In the genomic region with DNA sequence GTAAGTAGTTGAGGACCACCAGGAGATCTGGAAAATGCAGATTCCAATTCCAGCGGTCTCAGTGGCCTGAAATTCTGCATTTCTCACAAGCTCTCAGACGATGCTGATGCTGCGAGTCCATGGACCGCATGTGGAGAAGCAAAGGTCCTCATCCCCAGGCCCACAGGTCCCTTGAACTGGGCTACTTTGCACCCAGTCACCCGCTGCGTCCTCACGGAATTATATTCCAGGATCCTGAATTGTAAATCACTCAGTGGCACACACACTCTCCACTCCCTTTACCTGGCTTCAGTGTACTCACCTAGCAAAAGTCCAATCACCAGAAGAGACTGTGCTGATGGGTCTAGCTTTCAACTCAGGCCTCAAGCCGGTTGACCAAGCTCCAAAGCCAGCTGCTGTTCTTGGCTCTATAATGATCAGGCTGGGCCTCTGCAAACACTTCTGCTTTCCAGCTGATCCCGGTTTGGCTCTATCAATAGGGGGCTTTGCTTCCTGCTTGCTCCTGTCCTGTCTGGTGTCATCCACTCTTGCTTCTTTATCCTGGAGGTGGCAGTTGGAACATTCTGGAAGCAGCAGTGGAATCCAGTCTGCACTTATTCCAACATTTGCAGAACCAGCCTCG, we compare ENCODE assay signal across 9 cellular contexts. TPM values are rescaled to one million over a fixed set of nuclear protein-coding genes. Genes with fewer than 3 reads are reported as not detected.
DNase-seq lines count a peak whose midpoint lies in the region; ATAC-seq and TF ChIP-seq lines count a peak whose summit lies in the region.
"Had no signal": no experiment of that assay in that cellular context is flagged by ENCODE, and none has a peak within 500 bp of the region (broad histone marks: within the 10 kb centered on the region; RNA-seq: fewer than 3 reads in every experiment).

No MANE protein-coding gene starts in this region.

- intact Hi-C loops in natural killer cell (cut with micrococcal nuclease): no loop called here

- TF ChIP-seq CTCF in C4-2B (conservative IDR thresholded peaks at IDR 0.05) (no peak), chondrocyte (IDR thresholded peaks at IDR 0.05) (no peak), natural killer cell (IDR thresholded peaks at IDR 0.05) (no peak)

- no peak for ATAC-seq in natural killer cell

- H3K4me3 Mint-ChIP-seq in chondrocyte (ENCODE audit: unreplicated experiment) (peak overlapping the region; percentile 93), natural killer cell (peak overlapping the region; percentile 87)

- H3K27me3 Mint-ChIP-seq in chondrocyte (ENCODE audit: low read depth) (no peaks in the 10 kb centered on the region), natural killer cell (ENCODE audit: low read depth in 2 of 2) (no peaks in the 10 kb centered on the region)

- peak overlapping the region; percentile 97 for H3K27ac ChIP-seq in C4-2B

- H3K36me3 Mint-ChIP-seq in chondrocyte (ENCODE audit: low read depth) (peaks cover 9% of the 10 kb centered on the region), natural killer cell (peaks cover 9% of the 10 kb centered on the region)

- H3K4me1 Mint-ChIP-seq in chondrocyte (ENCODE audit: low read depth) (peaks cover 39% of the 10 kb centered on the region), natural killer cell (peaks cover 41 to 52% of the 10 kb centered on the region in 2 donors)

- in situ Hi-C loops in ACHN (cut with HindIII; ENCODE audit: low pct_ligation_motif_present, low pct_unique_long_range_greater_than_20kb, low sequenced_read_pairs): no loop called here

- H3K9me3 Mint-ChIP-seq in chondrocyte (ENCODE audit: low read depth): no peaks in the 10 kb centered on the region
- no peaks in the 10 kb centered on the region for H3K9me3 Mint-ChIP-seq in natural killer cell

- DNase-seq in MV-4-11 (lab: John Stamatoyannopoulos, UW): peak; percentile 22
- no peak for DNase-seq in chondrocyte (ENCODE audit: low spot score)
- DNase-seq in natural killer cell: no peak
- DNase-seq in HK-2 (ENCODE audit: unreplicated experiment): no peak
- no peak for DNase-seq in NK-92 treated with Interleukin-12 subunit alpha and Interleukin-12 subunit beta, amount 100 ng/mL, for 24 hours (lab: John Stamatoyannopoulos, UW)
- no peak for DNase-seq in stimulated activated naive CD4-positive, alpha-beta T cell (lab: John Stamatoyannopoulos, UW)
- DNase-seq in ACHN: no peak

- H3K27ac Mint-ChIP-seq in chondrocyte (ENCODE audit: unreplicated experiment) (peak overlapping the region; percentile 98), natural killer cell (peak overlapping the region; percentile 70 to 91)

RNA-seq across cellular contexts. Expression of a gene that starts 0.9 kb away (rescaled TPM):
- 208 to 243 TPM (median 220 TPM) in 3 replicates for total RNA-seq in chondrocyte
- 100 to 1,000 TPM; 210 to 239 (median 228) TPM for total RNA-seq in natural killer cell

RNA-seq across cellular contexts. Expression of a gene that starts 5.6 kb away (rescaled TPM):
- total RNA-seq in chondrocyte: 15.6 to 19.9 TPM (median 17.9 TPM) in 3 replicates
- total RNA-seq in natural killer cell: 1 to 10 TPM; 2.1 to 5.5 (median 2.3) TPM

RNA-seq across cellular contexts. Expression of a gene that starts 20.2 kb away (rescaled TPM):
- total RNA-seq in chondrocyte: 0.23 to 1.0 TPM (median 0.42 TPM) in 3 replicates
- 1 to 10 TPM in 1 of 3 donors, under 1 TPM in 2; 0.34 to 1.2 (median 0.73) TPM for total RNA-seq in natural killer cell

RNA-seq across cellular contexts. Expression of a gene that starts 35.5 kb away (rescaled TPM):
- 72.7 to 94.2 TPM (median 73.1 TPM) in 3 replicates for total RNA-seq in chondrocyte
- 10 to 100 TPM in 2 of 3 donors, 1 to 10 TPM in 1; 8.6 to 16.9 (median 15.6) TPM for total RNA-seq in natural killer cell

RNA-seq across cellular contexts. Expression of a gene that starts 43.7 kb away (rescaled TPM):
- total RNA-seq in chondrocyte (not detected in 3 replicates), natural killer cell (not detected)
- total RNA-seq: glomerular endothelial cell had no signal
